8 cellular contexts compared by ENCODE assay signal in genomic region chr19:1905071-1905862, GRCh38. TPM values are rescaled to one million over a fixed set of nuclear protein-coding genes. Genes with fewer than 3 reads are reported as not detected.
DNase-seq lines count a peak whose midpoint lies in the region; ATAC-seq and TF ChIP-seq lines count a peak whose summit lies in the region.

TSS of gene ADAT3 (plus strand) at chr19:1905399. CDS start at chr19:1912048, 6,649 bp downstream.
TSS of gene SCAMP4 (plus strand) at chr19:1905399. CDS start at chr19:1915020, 9,621 bp downstream.

- H3K27ac Mint-ChIP-seq in H9 = peak within 1 kb of the TSS; percentile 94 to 99 (median 95)
- peak within 1 kb of the TSS; percentile 80 to 85 for H3K27ac Mint-ChIP-seq in natural killer cell treated with Interleukin-12 subunit alpha and Interleukin-12 subunit beta and Interleukin-15 and Interleukin-18, amount 100 ng/mL, for 72 hours

- no peak within 1 kb of the TSS for H4K8ac ChIP-seq in H9 (replicated peaks; ENCODE audit: insufficient read length, low read depth, low read length)

- DNase-seq in EL (peak; percentile 99), H9 (peak; percentile 100), MG63 (peak; percentile 98), SHP77 (lab: John Stamatoyannopoulos, UW) (peak; percentile 93 to 98), fibroblast of peridontal ligament (ENCODE audit: extremely low read depth) (peak; percentile 97)
- peak; percentile 99 for DNase-seq in activated effector memory CD4-positive, alpha-beta T cell treated with Interleukin-2 at 50 U/mL for 16 hours
- DNase-seq in natural killer cell treated with Interleukin-12 subunit alpha and Interleukin-12 subunit beta and Interleukin-15 and Interleukin-18, amount 100 ng/mL, for 72 hours (ENCODE audit: low spot score) = peak; percentile 99
- DNase-seq in stimulated activated naive CD4-positive, alpha-beta T cell treated with Interleukin-2 at 50 U/mL for 16 hours (lab: John Stamatoyannopoulos, UW) = peak; percentile 99

- 0 out of 2 replicates have a peak, but pooled peaks cover 2% of the 10 kb centered on the region for H3K4me1 ChIP-seq in H9 (ENCODE audit: insufficient read depth, low read length)

- no peak within 1 kb of the TSS for H2BK15ac ChIP-seq in H9 (ENCODE audit: low read depth, low read length)

- no CpG with 5 or more reads among the region's 93 CpGs for WGBS in H9 (ENCODE audit: extremely low coverage, insufficient read length, low lambda C conversion rate)

- ATAC-seq in natural killer cell treated with Interleukin-12 subunit alpha and Interleukin-12 subunit beta and Interleukin-15 and Interleukin-18, amount 100 ng/mL, for 72 hours = peak; percentile 98 to 99

- no peak within 1 kb of the TSS for H3K56ac ChIP-seq in H9 (ENCODE audit: insufficient read length, low read depth, low read length)

- peaks cover 6% of the 10 kb centered on the region for H3K23me2 ChIP-seq in H9 (ENCODE audit: insufficient read length, low read depth, low read length, poor library complexity, severe bottlenecking)

- no peak within 1 kb of the TSS for H4K5ac ChIP-seq in H9 (ENCODE audit: insufficient read length, low read depth, low read length)

- no peak within 1 kb of the TSS for H2BK5ac ChIP-seq in H9 (ENCODE audit: insufficient read length, low read length)

- H3K9me3 ChIP-seq in H9 (ENCODE audit: control insufficient read depth, low read depth, low read length) (no peaks in the 10 kb centered on the region), MG63 (no peaks in the 10 kb centered on the region)

- no peak within 1 kb of the TSS for H3K23ac ChIP-seq in H9 (ENCODE audit: insufficient read length, low read depth, low read length)

- no peak for TF ChIP-seq CTCF in H9 (conservative IDR thresholded peaks at IDR 0.05)

- no peak within 1 kb of the TSS for H2BK12ac ChIP-seq in H9 (ENCODE audit: insufficient read length, low read depth, low read length)

- H4K91ac ChIP-seq in H9 (ENCODE audit: insufficient read length, low read depth, low read length) = no peak within 1 kb of the TSS

- H3K79me2 ChIP-seq in H9 (ENCODE audit: insufficient read depth, low read length) = peaks cover 16% of the 10 kb centered on the region; the same call in 1 of the 2 replicates

- H4K20me1 ChIP-seq in H9 (ENCODE audit: control insufficient read depth, insufficient read depth, insufficient read length) = no peaks in the 10 kb centered on the region

- peak within 1 kb of the TSS; percentile 86; the same call in 1 of the 2 replicates for H3K14ac ChIP-seq in H9 (ENCODE audit: insufficient read depth, low read length)

- peak within 1 kb of the TSS; percentile 35 for H3K9ac ChIP-seq in H9 (ENCODE audit: extremely low read depth, insufficient read length, low read length)

- no peaks in the 10 kb centered on the region; a peak in 2 of 5 replicates for H3K9me3 Mint-ChIP-seq in H9
- no peaks in the 10 kb centered on the region for H3K9me3 Mint-ChIP-seq in natural killer cell treated with Interleukin-12 subunit alpha and Interleukin-12 subunit beta and Interleukin-15 and Interleukin-18, amount 100 ng/mL, for 72 hours

- H3K36me3 Mint-ChIP-seq in H9 (ENCODE audit: insufficient read depth in 1 of 3, low read depth in 3 of 3) = peaks cover 5 to 10% (median 8%) of the 10 kb centered on the region in 3 experiments; a peak in 6 of 7 replicates
- H3K36me3 Mint-ChIP-seq in natural killer cell treated with Interleukin-12 subunit alpha and Interleukin-12 subunit beta and Interleukin-15 and Interleukin-18, amount 100 ng/mL, for 72 hours = no peaks in the 10 kb centered on the region

- no peaks in the 10 kb centered on the region for H3K36me3 ChIP-seq in MG63

- no peak within 1 kb of the TSS; the same call in 1 of the 2 replicates for H3K4ac ChIP-seq in H9 (ENCODE audit: low read depth, low read length)

- H2AFZ ChIP-seq in H9 (ENCODE audit: low read length) = no peak within 1 kb of the TSS

- H3K4me3 ChIP-seq in MG63 = peak within 1 kb of the TSS; percentile 74

- no peaks in the 10 kb centered on the region for H3K27me3 Mint-ChIP-seq in H9 (ENCODE audit: low read depth)
- H3K27me3 Mint-ChIP-seq in natural killer cell treated with Interleukin-12 subunit alpha and Interleukin-12 subunit beta and Interleukin-15 and Interleukin-18, amount 100 ng/mL, for 72 hours = no peaks in the 10 kb centered on the region

- H3T11ph ChIP-seq in H9 (ENCODE audit: low read length) = peak within 1 kb of the TSS; percentile 2

- no peak within 1 kb of the TSS for H2AK5ac ChIP-seq in H9 (ENCODE audit: insufficient read length, low read length)

- peak within 1 kb of the TSS; percentile 78 to 89 for H3K4me3 Mint-ChIP-seq in H9
- H3K4me3 Mint-ChIP-seq in natural killer cell treated with Interleukin-12 subunit alpha and Interleukin-12 subunit beta and Interleukin-15 and Interleukin-18, amount 100 ng/mL, for 72 hours = peak within 1 kb of the TSS; percentile 96

- peak within 1 kb of the TSS; percentile 74 for H2BK120ac ChIP-seq in H9 (ENCODE audit: low read depth, low read length, poor library complexity, severe bottlenecking)

- H3K79me1 ChIP-seq in H9 (ENCODE audit: insufficient read depth, low read depth, low read length, poor library complexity, severe bottlenecking) = peaks cover 4% of the 10 kb centered on the region

- peak within 1 kb of the TSS; percentile 48 for H3K4me2 ChIP-seq in H9 (ENCODE audit: insufficient read depth, insufficient read length, low read length)

- peak within 1 kb of the TSS; percentile 85 for H3K18ac ChIP-seq in H9 (ENCODE audit: insufficient read length, low read depth, low read length)

- H3K4me1 Mint-ChIP-seq in H9 = peaks cover 11 to 17% of the 10 kb centered on the region in 2 experiments
- peaks cover 19 to 26% of the 10 kb centered on the region in 2 donors for H3K4me1 Mint-ChIP-seq in natural killer cell treated with Interleukin-12 subunit alpha and Interleukin-12 subunit beta and Interleukin-15 and Interleukin-18, amount 100 ng/mL, for 72 hours (ENCODE audit: low read depth in 2 of 2)

- H3K27me3 ChIP-seq in H9 (ENCODE audit: insufficient read depth, low read length) (no peaks in the 10 kb centered on the region), MG63 (no peaks in the 10 kb centered on the region)

- H3K27ac ChIP-seq in H9 (ENCODE audit: insufficient read length, low read depth, low read length) = peak within 1 kb of the TSS; percentile 48

- peak within 1 kb of the TSS; percentile 50 for H2BK20ac ChIP-seq in H9 (ENCODE audit: low read depth, low read length, poor library complexity, severe bottlenecking)

RNA-seq across cellular contexts. Expression of gene ADAT3, which starts in this region (rescaled TPM):
- total RNA-seq in H9 (2021) = 12.2 and 12.9 TPM in 2 replicates
- total RNA-seq in MG63 (2014; rRNA removed; shearing (Covaris generic); ENCODE audit: low replicate concordance) = 3.6 TPM in 1 of 2 replicates, not detected in the other
- 10 to 100 TPM in 1 of 2 donors, 1 to 10 TPM in 1; 7.5 to 13.3 TPM for total RNA-seq in natural killer cell treated with Interleukin-12 subunit alpha and Interleukin-12 subunit beta and Interleukin-15 and Interleukin-18, amount 100 ng/mL, for 72 hours

RNA-seq across cellular contexts. Expression of gene SCAMP4, which starts in this region (rescaled TPM):
- total RNA-seq in H9 (2021) = 65.0 and 69.0 TPM in 2 replicates
- 33.0 and 41.5 TPM in 2 replicates for total RNA-seq in MG63 (2014; rRNA removed; shearing (Covaris generic); ENCODE audit: low replicate concordance)
- total RNA-seq in natural killer cell treated with Interleukin-12 subunit alpha and Interleukin-12 subunit beta and Interleukin-15 and Interleukin-18, amount 100 ng/mL, for 72 hours = 10 to 100 TPM; 34.8 to 66.2 TPM

Comparison
In these comparisons a context has a peak if more than half of its experiments do, and no peak if none do; other contexts are left out.
1. Peak in every context shown above with its lines: DNase-seq, ATAC-seq, H3K4me3 ChIP-seq and H3K27ac ChIP-seq.